In genomic region chr20:17061721-17062120, GRCh38 we compare ENCODE assay signal across 18 cellular contexts.
A peak's percentile ranks its signal among the peaks of the same experiment; 100 is the strongest.
DNase-seq lines count a peak whose midpoint lies in the region; ATAC-seq, FAIRE-seq and TF ChIP-seq lines count a peak whose summit lies in the region.
"Had no signal": no experiment of that assay in that cellular context is flagged by ENCODE, and none has a peak within 500 bp of the region (broad histone marks: within the 10 kb centered on the region; RNA-seq: fewer than 3 reads in every experiment).

No MANE protein-coding gene starts in this region.

- no peaks in the 10 kb centered on the region for H4K20me1 ChIP-seq in HepG2 (ENCODE audit: insufficient read depth, low read length)
- H4K20me1 ChIP-seq: BLaER1 treated with 17β-estradiol and CSF1 and Interleukin-3, amounts not matched to agents 10 nM and 100 nM had no signal

- no peak overlapping the region for H2AK5ac ChIP-seq in mesendoderm (ENCODE audit: low read length)

- H2BK15ac ChIP-seq in mesendoderm (replicated peaks; ENCODE audit: low read depth): no peak overlapping the region

- H3K4me1 Mint-ChIP-seq in endodermal cell: peaks cover 14% of the 10 kb centered on the region
- H3K4me1 Mint-ChIP-seq: CD4-positive, CD25-positive, alpha-beta regulatory T cell had no signal

- TF ChIP-seq EP300 in HepG2 (IDR thresholded peaks at IDR 0.05; ENCODE audit: low read depth in 2 of 2, low read length in 2 of 2): no peak
- TF ChIP-seq EP300 in HepG2 (CRISPR knock-in tag; IDR thresholded peaks at IDR 0.05; ENCODE audit: borderline replicate concordance): no peak

- H3K9me3 Mint-ChIP-seq in endodermal cell: peaks cover 17% of the 10 kb centered on the region

- H3K4me3 ChIP-seq in endodermal cell (ENCODE audit: low read length): no peak overlapping the region
- no peak overlapping the region for H3K4me3 ChIP-seq in mesendoderm (ENCODE audit: low read length)
- H3K4me3 ChIP-seq in HepG2 (replicated peaks in 1 of 3; ENCODE audit: insufficient read depth in 1 of 3, low read depth in 2 of 3, low read length in 3 of 3): no peak overlapping the region
- H3K4me3 ChIP-seq: BLaER1 treated with 17β-estradiol and CSF1 and Interleukin-3, amounts not matched to agents 10 nM and 100 nM had no signal

- H3K36me3 Mint-ChIP-seq in endodermal cell (ENCODE audit: low read depth): peaks cover 4% of the 10 kb centered on the region
- H3K36me3 Mint-ChIP-seq: CD4-positive, CD25-positive, alpha-beta regulatory T cell had no signal

- H3K4me2 ChIP-seq in mesendoderm (ENCODE audit: low read length) (no peak overlapping the region), HepG2 (ENCODE audit: low read depth, low read length) (no peak overlapping the region)
- H3K4me2 ChIP-seq: BLaER1 treated with 17β-estradiol and CSF1 and Interleukin-3, amounts not matched to agents 10 nM and 100 nM had no signal

- peak overlapping the region; percentile 86 for H2BK5ac ChIP-seq in mesendoderm (ENCODE audit: low read length)

- no peak overlapping the region for H3K4me3 Mint-ChIP-seq in endodermal cell
- H3K4me3 Mint-ChIP-seq: CD4-positive, CD25-positive, alpha-beta regulatory T cell; HFFc6 had no signal

- H3K9ac ChIP-seq in endodermal cell (ENCODE audit: extremely low read depth, low read length, poor library complexity, severe bottlenecking) (no peak overlapping the region), mesendoderm (ENCODE audit: low read length) (no peak overlapping the region), HepG2 (ENCODE audit: insufficient read depth, low read depth, low read length) (no peak overlapping the region)
- H3K9ac ChIP-seq: BLaER1 treated with 17β-estradiol and CSF1 and Interleukin-3, amounts not matched to agents 10 nM and 100 nM had no signal

- ATAC-seq in GM21360 (IDR thresholded peaks at IDR 0.05; ENCODE audit: unreplicated experiment): no peak
- ATAC-seq in HepG2: no peak

- CTCF ChIA-PET in HepG2 (lab: Yijun Ruan, JAX; ENCODE audit: low intra/inter-chr PET ratio, low total read pairs): no interaction called here

- H3K56ac ChIP-seq in mesendoderm (ENCODE audit: low read length): no peak overlapping the region

- no peak overlapping the region for H3K23ac ChIP-seq in mesendoderm (ENCODE audit: low read length)

- H2AFZ ChIP-seq in HepG2 (ENCODE audit: low read length): no peak overlapping the region

- no peak for FAIRE-seq in HepG2 (lab: Jason Lieb, UNC)
- FAIRE-seq: GM12892, H1, HTR-8/SVneo had no signal

- no peak overlapping the region for H3K4ac ChIP-seq in mesendoderm (ENCODE audit: low read depth, low read length)

- H2BK120ac ChIP-seq in mesendoderm (ENCODE audit: low read depth, low read length): no peak overlapping the region

- in situ Hi-C loops in Caki2 (cut with HindIII; ENCODE audit: low pct_unique_long_range_greater_than_20kb, low sequenced_read_pairs): no loop called here
- in situ Hi-C loops in HepG2 (cut with HindIII; ENCODE audit: extremely low pct_ligation_motif_present, low pct_unique_long_range_greater_than_20kb): no loop called here

- TF ChIP-seq POLR2A in HepG2 (IDR thresholded peaks at IDR 0.05; ENCODE audit: insufficient read depth in 1 of 2, low read depth in 2 of 2, low read length in 2 of 2): no peak

- no peak overlapping the region for H4K8ac ChIP-seq in mesendoderm (ENCODE audit: low read depth, low read length)

- H3K9me3 ChIP-seq in endodermal cell (ENCODE audit: control insufficient read depth, low read length) (peaks cover 21% of the 10 kb centered on the region), HepG2 (ENCODE audit: low read length) (peaks cover 46% of the 10 kb centered on the region)

- 92% methylated on average over 2 of the region's 2 CpGs for WGBS in endodermal cell (ENCODE audit: insufficient coverage in 1 of 2, insufficient read length in 1 of 2), 2 experiments
- no CpG with 5 or more reads among the region's 2 CpGs for WGBS in mesendoderm (ENCODE audit: extremely low coverage, insufficient coverage, low lambda C conversion rate)
- 3% methylated on average over 2 of the region's 2 CpGs for WGBS in HepG2 (ENCODE audit: low lambda C conversion rate)

- H3K36me3 ChIP-seq in endodermal cell (ENCODE audit: control insufficient read depth, insufficient read depth, low read length) (no peaks in the 10 kb centered on the region), mesendoderm (ENCODE audit: control insufficient read depth, insufficient read depth, low read length) (no peaks in the 10 kb centered on the region), HepG2 (replicated peaks in 1 of 2; ENCODE audit: control insufficient read depth in 1 of 2, insufficient read depth in 2 of 2, low read length in 2 of 2) (no peaks in the 10 kb centered on the region)
- H3K36me3 ChIP-seq: BLaER1 treated with 17β-estradiol and CSF1 and Interleukin-3, amounts not matched to agents 10 nM and 100 nM had no signal

- TF ChIP-seq CTCF in endodermal cell (conservative IDR thresholded peaks at IDR 0.05) (no peak), HepG2 (CRISPR knock-in tag; IDR thresholded peaks at IDR 0.05) (no peak)

- H3K27me3 ChIP-seq in endodermal cell (ENCODE audit: control insufficient read depth, insufficient read depth, low read length, poor library complexity, severe bottlenecking): no peaks in the 10 kb centered on the region
- H3K27me3 ChIP-seq in mesendoderm (ENCODE audit: insufficient read depth, low read length, poor library complexity): no peaks in the 10 kb centered on the region
- no peaks in the 10 kb centered on the region for H3K27me3 ChIP-seq in HepG2 (ENCODE audit: control insufficient read depth in 1 of 2, insufficient read depth in 2 of 2, low read length in 2 of 2)
- H3K27me3 ChIP-seq: BLaER1 treated with 17β-estradiol and CSF1 and Interleukin-3, amounts not matched to agents 10 nM and 100 nM had no signal

- no peaks in the 10 kb centered on the region for H3K79me1 ChIP-seq in mesendoderm (ENCODE audit: low read length)

- no peak overlapping the region for H3K27ac ChIP-seq in endodermal cell (ENCODE audit: low read depth, low read length)
- H3K27ac ChIP-seq in mesendoderm (ENCODE audit: low read depth, low read length): peak overlapping the region; percentile 77
- H3K27ac ChIP-seq in HepG2 (ENCODE audit: extremely low read length, insufficient read depth, low read length): no peak overlapping the region
- H3K27ac ChIP-seq: BLaER1 treated with 17β-estradiol and CSF1 and Interleukin-3, amounts not matched to agents 10 nM and 100 nM had no signal

- TF ChIP-seq RAD21 in HepG2 (CRISPR knock-in tag; IDR thresholded peaks at IDR 0.05): no peak

- H4K5ac ChIP-seq in mesendoderm (ENCODE audit: low read length): no peak overlapping the region

- POLR2A ChIA-PET in HepG2 (lab: Yijun Ruan, JAX): no interaction called here

- no peaks in the 10 kb centered on the region for H3K27me3 Mint-ChIP-seq in endodermal cell (ENCODE audit: insufficient read depth)
- H3K27me3 Mint-ChIP-seq: CD4-positive, CD25-positive, alpha-beta regulatory T cell had no signal

- intact Hi-C loops in HepG2 (cut with micrococcal nuclease; ENCODE audit: unreplicated experiment): no loop called here

- H3K79me2 ChIP-seq in mesendoderm (ENCODE audit: control insufficient read depth, insufficient read depth, low read length): no peaks in the 10 kb centered on the region
- no peaks in the 10 kb centered on the region for H3K79me2 ChIP-seq in HepG2 (ENCODE audit: insufficient read depth, low read length)

- DNase-seq in Caki2 (ENCODE audit: low read depth) (peak; percentile 28), NCI-H510A (lab: John Stamatoyannopoulos, UW) (peak; percentile 8), endodermal cell (peak; percentile 61), mesendoderm (peak; percentile 80), HepG2 (ENCODE audit: low spot score) (no peak), COLO829 (ENCODE audit: low spot score) (no peak)
- DNase-seq: ACHN; CD4-positive, CD25-positive, alpha-beta regulatory T cell; DMS79 treated with DMSO at 0.1 percent for 48 hours; EL; GDM1; HCEC 1CT; HFFc6 had no signal

- H3K27ac Mint-ChIP-seq in endodermal cell: no peak overlapping the region
- H3K27ac Mint-ChIP-seq: CD4-positive, CD25-positive, alpha-beta regulatory T cell; HFFc6 had no signal

- H3K4me1 ChIP-seq in endodermal cell (ENCODE audit: control insufficient read depth, insufficient read depth, low read length): no peaks in the 10 kb centered on the region
- peaks cover 8% of the 10 kb centered on the region for H3K4me1 ChIP-seq in mesendoderm (ENCODE audit: control insufficient read depth, low read depth, low read length)
- H3K4me1 ChIP-seq in HepG2 (ENCODE audit: insufficient read depth, low read length): no peaks in the 10 kb centered on the region

- H3K18ac ChIP-seq in mesendoderm (ENCODE audit: low read length): no peak overlapping the region

- BruUV-seq in HepG2 (replicated peaks; lab: Mats Ljungman, UMichigan): no TSS peak

TF ChIP-seq in HepG2, 621 proteins besides CTCF, POLR2A, EP300 and RAD21:
- no peak for TF ChIP-seq NPAS2 (CRISPR knock-in tag; IDR thresholded peaks at IDR 0.05; ENCODE audit: borderline replicate concordance)
- TF ChIP-seq CEBPG (CRISPR knock-in tag; IDR thresholded peaks at IDR 0.05): no peak
- TF ChIP-seq MED8 (CRISPR knock-in tag; IDR thresholded peaks at IDR 0.05; ENCODE audit: insufficient replicate concordance): no peak
- TF ChIP-seq, protein P1, sequence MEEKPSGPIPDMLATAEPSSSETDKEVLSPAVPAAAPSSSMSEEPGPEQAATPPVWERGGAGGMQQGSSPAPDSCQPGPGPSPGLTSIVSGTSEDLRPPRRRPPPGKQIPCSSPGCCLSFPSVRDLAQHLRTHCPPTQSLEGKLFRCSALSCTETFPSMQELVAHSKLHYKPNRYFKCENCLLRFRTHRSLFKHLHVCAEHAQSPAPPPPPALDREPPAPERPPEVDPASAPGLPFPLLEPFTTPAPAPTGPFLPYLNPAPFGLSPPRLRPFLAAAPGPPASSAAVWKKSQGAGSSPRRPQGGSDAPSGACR (CRISPR knock-in tag; IDR thresholded peaks at IDR 0.05): no peak
- TF ChIP-seq SMARCE1 (IDR thresholded peaks at IDR 0.05; ENCODE audit: borderline replicate concordance): no peak
- no peak for TF ChIP-seq SRF (IDR thresholded peaks at IDR 0.05; ENCODE audit: low read depth, low read length)
- no peak for TF ChIP-seq THAP11 (CRISPR knock-in tag; IDR thresholded peaks at IDR 0.05)

Comparison
In these comparisons a context has a peak if more than half of its experiments do, and no peak if none do; other contexts are left out.
1. DNase-seq: peak in Caki2 (single experiment), NCI-H510A (single experiment), endodermal cell (single experiment) and mesendoderm (single experiment); none in HepG2 (single experiment) and COLO829 (single experiment).